In the genomic region with DNA sequence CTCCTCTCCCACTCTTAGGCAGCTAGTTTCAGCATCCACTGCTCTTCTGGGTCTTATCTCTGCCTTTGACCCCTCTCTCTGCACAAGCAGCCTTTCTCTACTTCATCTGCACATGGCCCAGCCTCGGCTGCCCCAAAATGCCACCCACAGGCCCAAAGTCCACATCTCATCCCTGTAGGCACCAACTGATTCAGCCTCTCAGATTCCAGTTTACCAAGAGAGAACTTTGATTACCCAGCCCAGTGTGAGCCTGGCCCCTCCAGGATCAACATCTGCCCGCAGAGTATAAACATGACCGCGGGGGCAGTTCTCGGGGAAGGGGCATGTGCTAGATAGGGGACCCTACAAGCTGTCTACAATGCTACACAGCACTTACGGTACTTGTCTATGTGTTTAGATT, we compare ENCODE assay signal across 1 cellular context.
TF ChIP-seq lines count a peak whose summit lies in the region.

No MANE protein-coding gene starts in this region.

TF ChIP-seq in liver, 16 proteins besides CTCF, POLR2A, EP300 and RAD21:
- TF ChIP-seq, protein P1, sequence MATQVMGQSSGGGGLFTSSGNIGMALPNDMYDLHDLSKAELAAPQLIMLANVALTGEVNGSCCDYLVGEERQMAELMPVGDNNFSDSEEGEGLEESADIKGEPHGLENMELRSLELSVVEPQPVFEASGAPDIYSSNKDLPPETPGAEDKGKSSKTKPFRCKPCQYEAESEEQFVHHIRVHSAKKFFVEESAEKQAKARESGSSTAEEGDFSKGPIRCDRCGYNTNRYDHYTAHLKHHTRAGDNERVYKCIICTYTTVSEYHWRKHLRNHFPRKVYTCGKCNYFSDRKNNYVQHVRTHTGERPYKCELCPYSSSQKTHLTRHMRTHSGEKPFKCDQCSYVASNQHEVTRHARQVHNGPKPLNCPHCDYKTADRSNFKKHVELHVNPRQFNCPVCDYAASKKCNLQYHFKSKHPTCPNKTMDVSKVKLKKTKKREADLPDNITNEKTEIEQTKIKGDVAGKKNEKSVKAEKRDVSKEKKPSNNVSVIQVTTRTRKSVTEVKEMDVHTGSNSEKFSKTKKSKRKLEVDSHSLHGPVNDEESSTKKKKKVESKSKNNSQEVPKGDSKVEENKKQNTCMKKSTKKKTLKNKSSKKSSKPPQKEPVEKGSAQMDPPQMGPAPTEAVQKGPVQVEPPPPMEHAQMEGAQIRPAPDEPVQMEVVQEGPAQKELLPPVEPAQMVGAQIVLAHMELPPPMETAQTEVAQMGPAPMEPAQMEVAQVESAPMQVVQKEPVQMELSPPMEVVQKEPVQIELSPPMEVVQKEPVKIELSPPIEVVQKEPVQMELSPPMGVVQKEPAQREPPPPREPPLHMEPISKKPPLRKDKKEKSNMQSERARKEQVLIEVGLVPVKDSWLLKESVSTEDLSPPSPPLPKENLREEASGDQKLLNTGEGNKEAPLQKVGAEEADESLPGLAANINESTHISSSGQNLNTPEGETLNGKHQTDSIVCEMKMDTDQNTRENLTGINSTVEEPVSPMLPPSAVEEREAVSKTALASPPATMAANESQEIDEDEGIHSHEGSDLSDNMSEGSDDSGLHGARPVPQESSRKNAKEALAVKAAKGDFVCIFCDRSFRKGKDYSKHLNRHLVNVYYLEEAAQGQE (IDR thresholded peaks at IDR 0.05), result peak; percentile 68
- TF ChIP-seq SP1 (IDR thresholded peaks at IDR 0.05) (peak; percentile 96), JUND (IDR thresholded peaks at IDR 0.05) (peak; percentile 37 to 38), TAF1 (conservative IDR thresholded peaks at IDR 0.05) (peak; percentile 90), FOXA1 (IDR thresholded peaks at IDR 0.05) (no peak), GABPA (IDR thresholded peaks at IDR 0.05 in 1 of 2, conservative IDR thresholded peaks at IDR 0.05 in 1 of 2) (no peak), NR2F2 (IDR thresholded peaks at IDR 0.05) (no peak), FOXA2 (IDR thresholded peaks at IDR 0.05) (peak; percentile 50), HNF4A (conservative IDR thresholded peaks at IDR 0.05) (peak; percentile 95 to 96), RXRA (IDR thresholded peaks at IDR 0.05) (peak; percentile 85 to 93), EGR1 (IDR thresholded peaks at IDR 0.05; ENCODE audit: low read depth in 2 of 2) (no peak), YY1 (IDR thresholded peaks at IDR 0.05) (peak; percentile 76), HNF4G (IDR thresholded peaks at IDR 0.05) (peak; percentile 93)
- TF ChIP-seq, protein P2, sequence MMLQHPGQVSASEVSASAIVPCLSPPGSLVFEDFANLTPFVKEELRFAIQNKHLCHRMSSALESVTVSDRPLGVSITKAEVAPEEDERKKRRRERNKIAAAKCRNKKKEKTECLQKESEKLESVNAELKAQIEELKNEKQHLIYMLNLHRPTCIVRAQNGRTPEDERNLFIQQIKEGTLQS (IDR thresholded peaks at IDR 0.05), result no peak
- TF ChIP-seq, protein P3, sequence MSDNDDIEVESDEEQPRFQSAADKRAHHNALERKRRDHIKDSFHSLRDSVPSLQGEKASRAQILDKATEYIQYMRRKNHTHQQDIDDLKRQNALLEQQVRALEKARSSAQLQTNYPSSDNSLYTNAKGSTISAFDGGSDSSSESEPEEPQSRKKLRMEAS (IDR thresholded peaks at IDR 0.05), result peak; percentile 67
- TF ChIP-seq, protein P4, sequence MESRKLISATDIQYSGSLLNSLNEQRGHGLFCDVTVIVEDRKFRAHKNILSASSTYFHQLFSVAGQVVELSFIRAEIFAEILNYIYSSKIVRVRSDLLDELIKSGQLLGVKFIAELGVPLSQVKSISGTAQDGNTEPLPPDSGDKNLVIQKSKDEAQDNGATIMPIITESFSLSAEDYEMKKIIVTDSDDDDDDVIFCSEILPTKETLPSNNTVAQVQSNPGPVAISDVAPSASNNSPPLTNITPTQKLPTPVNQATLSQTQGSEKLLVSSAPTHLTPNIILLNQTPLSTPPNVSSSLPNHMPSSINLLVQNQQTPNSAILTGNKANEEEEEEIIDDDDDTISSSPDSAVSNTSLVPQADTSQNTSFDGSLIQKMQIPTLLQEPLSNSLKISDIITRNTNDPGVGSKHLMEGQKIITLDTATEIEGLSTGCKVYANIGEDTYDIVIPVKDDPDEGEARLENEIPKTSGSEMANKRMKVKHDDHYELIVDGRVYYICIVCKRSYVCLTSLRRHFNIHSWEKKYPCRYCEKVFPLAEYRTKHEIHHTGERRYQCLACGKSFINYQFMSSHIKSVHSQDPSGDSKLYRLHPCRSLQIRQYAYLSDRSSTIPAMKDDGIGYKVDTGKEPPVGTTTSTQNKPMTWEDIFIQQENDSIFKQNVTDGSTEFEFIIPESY (IDR thresholded peaks at IDR 0.05), result peak; percentile 30
